8 cellular contexts compared by ENCODE assay signal in genomic region chr10:91163709-91164474, GRCh38. TPM values are rescaled to one million over a fixed set of nuclear protein-coding genes. Genes with fewer than 3 reads are reported as not detected.
DNase-seq lines count a peak whose midpoint lies in the region; ATAC-seq and TF ChIP-seq lines count a peak whose summit lies in the region.

No MANE protein-coding gene starts in this region.

- H3K27ac Mint-ChIP-seq in T-helper 1 cell treated with Interleukin-12 subunit alpha and Interleukin-12 subunit beta and Interleukin-4 antibody, amounts not matched to agents 30 μg/mL and 1 μg/mL, for 36 hours, result peak overlapping the region; percentile 85

- H3K27ac ChIP-seq in angular gyrus (ENCODE audit: low read depth, low read length) (peak overlapping the region; percentile 83), right cardiac atrium (ENCODE audit: low read length) (peak overlapping the region; percentile 85), uterus (peak overlapping the region; percentile 95 to 98)

- TF ChIP-seq POLR2A in uterus (IDR thresholded peaks at IDR 0.05), result no peak

- H3K9me3 ChIP-seq in right cardiac atrium (ENCODE audit: control insufficient read depth, low read length) (no peaks in the 10 kb centered on the region), uterus (no peaks in the 10 kb centered on the region)

- no peaks in the 10 kb centered on the region for H3K36me3 ChIP-seq in uterus

- H3K9me3 Mint-ChIP-seq in T-helper 1 cell treated with Interleukin-12 subunit alpha and Interleukin-12 subunit beta and Interleukin-4 antibody, amounts not matched to agents 30 μg/mL and 1 μg/mL, for 36 hours, result no peaks in the 10 kb centered on the region

- H3K4me1 Mint-ChIP-seq in T-helper 1 cell treated with Interleukin-12 subunit alpha and Interleukin-12 subunit beta and Interleukin-4 antibody, amounts not matched to agents 30 μg/mL and 1 μg/mL, for 36 hours (ENCODE audit: low read depth), result peaks cover 21% of the 10 kb centered on the region

- H3K4me1 ChIP-seq in right cardiac atrium (ENCODE audit: control insufficient read depth, insufficient read depth, low read length) (peaks cover 4% of the 10 kb centered on the region), uterus (no peaks in the 10 kb centered on the region)

- peak overlapping the region; percentile 88 for H3K4me3 Mint-ChIP-seq in T-helper 1 cell treated with Interleukin-12 subunit alpha and Interleukin-12 subunit beta and Interleukin-4 antibody, amounts not matched to agents 30 μg/mL and 1 μg/mL, for 36 hours

- 3% methylated on average over 60 of the region's 60 CpGs for WGBS in right cardiac atrium

- intact Hi-C loops in right cardiac atrium (cut with DNase I), result loop anchor here in 1 of 4 donors (5.0 kb wide), 1 partner anchor 58 kb away; the partner anchor contains the start of gene PCGF5
- intact Hi-C loops in uterus (cut with DNase I; ENCODE audit: low total_unique reads), result no loop called here

- ATAC-seq in GM19043 (IDR thresholded peaks at IDR 0.05; ENCODE audit: low read depth, unreplicated experiment) (peak; percentile 10), HG03432 (IDR thresholded peaks at IDR 0.05; ENCODE audit: unreplicated experiment) (peak; percentile 31), right cardiac atrium (peak; percentile 63 to 86)

- H3K27me3 ChIP-seq in right cardiac atrium (ENCODE audit: control insufficient read depth, insufficient read depth) (no peaks in the 10 kb centered on the region), uterus (no peaks in the 10 kb centered on the region)

- H3K36me3 Mint-ChIP-seq in T-helper 1 cell treated with Interleukin-12 subunit alpha and Interleukin-12 subunit beta and Interleukin-4 antibody, amounts not matched to agents 30 μg/mL and 1 μg/mL, for 36 hours (ENCODE audit: low read depth), result peaks cover 3% of the 10 kb centered on the region

- peak; percentile 44 for DNase-seq in A172 (ENCODE audit: low spot score)
- peak; percentile 80 to 84 (median 80) for DNase-seq in right cardiac atrium
- DNase-seq in putamen (ENCODE audit: low spot score), result peak; percentile 46
- DNase-seq in uterus, result peak; percentile 75 to 77

- no peak for TF ChIP-seq CTCF in uterus (IDR thresholded peaks at IDR 0.05)

- peaks cover 14% of the 10 kb centered on the region for H3K27me3 Mint-ChIP-seq in T-helper 1 cell treated with Interleukin-12 subunit alpha and Interleukin-12 subunit beta and Interleukin-4 antibody, amounts not matched to agents 30 μg/mL and 1 μg/mL, for 36 hours (ENCODE audit: low read depth)

- H3K4me3 ChIP-seq in right cardiac atrium (ENCODE audit: low read length) (peak overlapping the region; percentile 99), uterus (peak overlapping the region; percentile 43 to 95)

RNA-seq across cellular contexts. Expression of gene PCGF5, which starts 56.6 kb away (rescaled TPM):
- 33.6 and 46.7 TPM in 2 replicates for total RNA-seq in A172 (2014; rRNA removed; shearing (Covaris generic))
- total RNA-seq in right cardiac atrium, result 10 to 100 TPM; 55.1 to 77.1 (median 59.6) TPM
- 40.2 TPM for polyA plus RNA-seq in right cardiac atrium
- total RNA-seq in uterus, result 10 to 100 TPM; 10.8 to 60.4 (median 37.2) TPM

Comparison
In these comparisons a context has a peak if more than half of its experiments do, and no peak if none do; other contexts are left out.
1. Peak in every context shown above with its lines: DNase-seq, ATAC-seq, H3K4me3 ChIP-seq and H3K27ac ChIP-seq.
2. ATAC-seq: peak in every context shown above with its lines; median percentile 74 in right cardiac atrium; 31 in HG03432; 10 in GM19043.